11 cellular contexts compared by ENCODE assay signal in the genomic region with DNA sequence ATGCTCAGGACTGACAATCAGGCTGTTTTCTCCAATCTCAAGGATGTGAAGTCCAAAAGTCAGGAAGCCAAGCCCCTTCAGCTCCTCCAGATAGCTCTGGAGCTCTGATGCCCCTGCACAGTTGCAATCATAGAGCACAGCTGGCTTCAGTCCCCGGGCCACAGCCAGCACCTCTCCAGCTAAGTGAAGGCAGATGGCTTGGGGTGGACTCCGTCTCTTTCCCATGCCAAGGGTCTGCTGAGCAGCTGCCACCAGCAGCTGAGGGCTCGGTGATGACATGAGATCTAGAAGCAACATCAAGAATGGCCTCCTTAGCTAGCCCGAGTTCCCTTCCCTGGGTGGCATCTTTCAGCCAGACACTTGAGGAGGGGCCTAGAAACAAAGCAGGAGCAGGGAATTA. TPM values are rescaled to one million over a fixed set of nuclear protein-coding genes. Genes with fewer than 3 reads are reported as not detected.
DNase-seq lines count a peak whose midpoint lies in the region; ATAC-seq and TF ChIP-seq lines count a peak whose summit lies in the region.
"Had no signal": no experiment of that assay in that cellular context is flagged by ENCODE, and none has a peak within 500 bp of the region (broad histone marks: within the 10 kb centered on the region; RNA-seq: fewer than 3 reads in every experiment).

No MANE protein-coding gene starts in this region.

- TF ChIP-seq CTCF in left ventricle myocardium inferior (IDR thresholded peaks at IDR 0.05; ENCODE audit: borderline replicate concordance): no peak
- no peak for TF ChIP-seq CTCF in thoracic aorta (IDR thresholded peaks at IDR 0.05)

- H3K4me1 ChIP-seq in left ventricle myocardium inferior: peaks cover 58% of the 10 kb centered on the region
- peaks cover 7 to 31% of the 10 kb centered on the region in 2 donors for H3K4me1 ChIP-seq in thoracic aorta (ENCODE audit: control insufficient read depth in 1 of 2, low read depth in 2 of 2)

- H3K27ac Mint-ChIP-seq in activated CD4-positive, alpha-beta memory T cell treated with anti-CD3 and anti-CD28 coated beads for 36 hours: peak overlapping the region; percentile 93
- peak overlapping the region; percentile 95 to 100 (median 96) for H3K27ac Mint-ChIP-seq in immature natural killer cell

- H3K27me3 Mint-ChIP-seq in activated CD4-positive, alpha-beta memory T cell treated with anti-CD3 and anti-CD28 coated beads for 36 hours: peaks cover 3% of the 10 kb centered on the region
- H3K27me3 Mint-ChIP-seq in immature natural killer cell (ENCODE audit: low read depth in 3 of 3): peaks cover 8 to 12% (median 11%) of the 10 kb centered on the region in 3 donors

- intact Hi-C loops in left ventricle myocardium inferior (cut with micrococcal nuclease): no loop called here
- intact Hi-C loops in cardiac septum (cut with DNase I): no loop called here
- intact Hi-C loops in activated CD4-positive, alpha-beta memory T cell treated with anti-CD3 and anti-CD28 coated beads for 36 hours (cut with micrococcal nuclease): loop anchor here (5.0 kb wide), 1 partner anchor 1794 kb away; a partner anchor contains a TSS

- H3K9me3 ChIP-seq in left ventricle myocardium inferior (replicated peaks): no peaks in the 10 kb centered on the region
- H3K9me3 ChIP-seq in thoracic aorta: no peaks in the 10 kb centered on the region
- H3K9me3 ChIP-seq: body of pancreas, Peyer's patch had no signal

- ATAC-seq in thoracic aorta (ENCODE audit: insufficient number of reproducible peaks, low FRiP score, low read depth): no peak

- peaks cover 36% of the 10 kb centered on the region for H3K36me3 Mint-ChIP-seq in activated CD4-positive, alpha-beta memory T cell treated with anti-CD3 and anti-CD28 coated beads for 36 hours
- peaks cover 22 to 41% (median 24%) of the 10 kb centered on the region in 3 donors for H3K36me3 Mint-ChIP-seq in immature natural killer cell

- H3K4me1 Mint-ChIP-seq in activated CD4-positive, alpha-beta memory T cell treated with anti-CD3 and anti-CD28 coated beads for 36 hours (ENCODE audit: low read depth): peaks cover 44% of the 10 kb centered on the region
- H3K4me1 Mint-ChIP-seq in immature natural killer cell: peaks cover 38 to 48% of the 10 kb centered on the region in 2 donors

- peak overlapping the region; percentile 89 for H3K27ac ChIP-seq in left ventricle myocardium inferior (replicated peaks)
- no peak overlapping the region for H3K27ac ChIP-seq in thoracic aorta

- H3K36me3 ChIP-seq in left ventricle myocardium inferior (peaks cover 7% of the 10 kb centered on the region), thoracic aorta (no peaks in the 10 kb centered on the region)

- DNase-seq in left ventricle myocardium inferior (no peak), cardiac septum (ENCODE audit: low spot score) (no peak), immature natural killer cell (no peak), thoracic aorta (ENCODE audit: low spot score) (no peak), NCI-H1105 treated with DMSO at 0.1 percent for 48 hours (lab: John Stamatoyannopoulos, UW) (no peak), NCI-H2171 (lab: John Stamatoyannopoulos, UW) (no peak), NAMALWA (ENCODE audit: low spot score) (no peak)
- no peak for DNase-seq in activated CD4-positive, alpha-beta memory T cell treated with anti-CD3 and anti-CD28 coated beads for 36 hours
- DNase-seq: body of pancreas, Peyer's patch had no signal

- peak overlapping the region; percentile 93 for H3K4me3 Mint-ChIP-seq in activated CD4-positive, alpha-beta memory T cell treated with anti-CD3 and anti-CD28 coated beads for 36 hours
- peak overlapping the region; percentile 29 to 98 (median 89) for H3K4me3 Mint-ChIP-seq in immature natural killer cell

- CTCF ChIA-PET in activated CD4-positive, alpha-beta memory T cell treated with anti-CD3 and anti-CD28 coated beads for 36 hours (lab: Charles Lee): interaction anchor here (1.1 to 2.4 kb wide), 4 partner anchors 9 to 35 kb away, joined by 3 to 12 read pairs (median 6); no protein-coding TSS in a partner anchor

- H3K27me3 ChIP-seq in left ventricle myocardium inferior (ENCODE audit: low read depth) (no peaks in the 10 kb centered on the region), thoracic aorta (replicated peaks; ENCODE audit: insufficient read depth) (no peaks in the 10 kb centered on the region)
- H3K27me3 ChIP-seq: body of pancreas, Peyer's patch had no signal

- POLR2A ChIA-PET in activated CD4-positive, alpha-beta memory T cell treated with anti-CD3 and anti-CD28 coated beads for 36 hours (lab: Charles Lee): interaction anchor here (1.1 to 5.3 kb wide), 5 partner anchors 10 to 44 kb away, joined by 3 to 35 read pairs (median 10); a partner anchor contains a TSS

- H3K4me3 ChIP-seq in left ventricle myocardium inferior (peak overlapping the region; percentile 75), thoracic aorta (peak overlapping the region; percentile 86)

- H3K9me3 Mint-ChIP-seq in activated CD4-positive, alpha-beta memory T cell treated with anti-CD3 and anti-CD28 coated beads for 36 hours: no peaks in the 10 kb centered on the region
- H3K9me3 Mint-ChIP-seq in immature natural killer cell: no peaks in the 10 kb centered on the region

RNA-seq across cellular contexts. Expression of a gene that starts 1.0 kb away (rescaled TPM):
- total RNA-seq in left ventricle myocardium inferior (1.9 TPM), cardiac septum (1.6 TPM), thoracic aorta (1 to 10 TPM; 1.5 to 1.6 TPM)
- total RNA-seq in activated CD4-positive, alpha-beta memory T cell treated with anti-CD3 and anti-CD28 coated beads for 36 hours: 1 to 10 TPM; 3.5 to 3.9 TPM
- polyA plus RNA-seq in immature natural killer cell: under 1 TPM in 2 of 3 donors, not detected in 1; 0.18 to 0.84 TPM

RNA-seq across cellular contexts. Expression of a gene that starts 22.6 kb away (rescaled TPM):
- 43.3 TPM for total RNA-seq in left ventricle myocardium inferior
- total RNA-seq in cardiac septum: 34.0 TPM
- under 1 TPM; 0.07 to 0.31 TPM for total RNA-seq in activated CD4-positive, alpha-beta memory T cell treated with anti-CD3 and anti-CD28 coated beads for 36 hours
- polyA plus RNA-seq in immature natural killer cell: 1 to 10 TPM in 2 of 3 donors, not detected in 1; 5.2 TPM
- 1 to 10 TPM; 3.9 to 4.1 TPM for total RNA-seq in thoracic aorta

RNA-seq across cellular contexts. Expression of a gene that starts 27.5 kb away (rescaled TPM):
- total RNA-seq in left ventricle myocardium inferior: 1.2 TPM
- 1.00 TPM for total RNA-seq in cardiac septum
- 100 to 1,000 TPM; 212 to 217 TPM for total RNA-seq in activated CD4-positive, alpha-beta memory T cell treated with anti-CD3 and anti-CD28 coated beads for 36 hours
- polyA plus RNA-seq in immature natural killer cell: 100 to 1,000 TPM; 232 to 341 (median 287) TPM
- 10 to 100 TPM in 1 of 2 donors, 1 to 10 TPM in 1; 3.3 to 12.3 TPM for total RNA-seq in thoracic aorta
- total RNA-seq: pulmonary artery endothelial cell had no signal

RNA-seq across cellular contexts. Expression of a gene that starts 44.4 kb away (rescaled TPM):
- 2.4 TPM for total RNA-seq in left ventricle myocardium inferior
- total RNA-seq in cardiac septum: 4.1 TPM
- 1 to 10 TPM; 6.6 to 7.1 TPM for total RNA-seq in activated CD4-positive, alpha-beta memory T cell treated with anti-CD3 and anti-CD28 coated beads for 36 hours
- 1 to 10 TPM; 2.6 to 3.7 (median 3.2) TPM for polyA plus RNA-seq in immature natural killer cell
- 10 to 100 TPM in 1 of 2 donors, 1 to 10 TPM in 1; 5.7 to 11.6 TPM for total RNA-seq in thoracic aorta

Comparison
In these comparisons a context has a peak if more than half of its experiments do, and no peak if none do; other contexts are left out.
1. RNA of a gene that starts 27.5 kb away (total RNA-seq): 212 to 217 TPM in activated CD4-positive, alpha-beta memory T cell treated with anti-CD3 and anti-CD28 coated beads for 36 hours; 3.3 to 12.3 TPM in thoracic aorta, 1.2 TPM in left ventricle myocardium inferior (single experiment) and 1.00 TPM in cardiac septum (single experiment); every median in the first group is over 10 times any median in the second.